ENCODE assay signal across 27 cellular contexts in genomic region chr17:37726891-37727780, GRCh38. TPM values are rescaled to one million over a fixed set of nuclear protein-coding genes. Genes with fewer than 3 reads are reported as not detected.
DNase-seq lines count a peak whose midpoint lies in the region; TF ChIP-seq lines count a peak whose summit lies in the region.
"Had no signal": no experiment of that assay in that cellular context is flagged by ENCODE, and none has a peak within 500 bp of the region (broad histone marks: within the 10 kb centered on the region; RNA-seq: fewer than 3 reads in every experiment).

No MANE protein-coding gene starts in this region.

- no peak overlapping the region for H3K18ac ChIP-seq in mesenchymal stem cell (ENCODE audit: low read depth in 1 of 2, low read length in 2 of 2)

- no peak overlapping the region for H4K8ac ChIP-seq in mesenchymal stem cell (ENCODE audit: low read length)

- H3K9me3 ChIP-seq in colonic mucosa = no peaks in the 10 kb centered on the region
- no peaks in the 10 kb centered on the region for H3K9me3 ChIP-seq in mesenchymal stem cell (ENCODE audit: control insufficient read depth, low read length)
- H3K9me3 ChIP-seq: lower lobe of right lung, upper lobe of left lung had no signal

- peaks cover 2% of the 10 kb centered on the region; the same call in 1 of the 2 replicates for H3K27me3 ChIP-seq in H7 (ENCODE audit: control insufficient read depth, insufficient read depth, low read length)
- H3K27me3 ChIP-seq in colonic mucosa = no peaks in the 10 kb centered on the region
- peaks cover 0 to 72% of the 10 kb centered on the region in 2 experiments for H3K27me3 ChIP-seq in mesenchymal stem cell (ENCODE audit: control insufficient read depth in 1 of 2, insufficient read depth in 1 of 2, low read length in 2 of 2)
- H3K27me3 ChIP-seq: upper lobe of left lung had no signal

- H2BK5ac ChIP-seq in mesenchymal stem cell (ENCODE audit: low read depth, low read length, poor library complexity, severe bottlenecking) = no peak overlapping the region

- no peak overlapping the region for H2BK12ac ChIP-seq in mesenchymal stem cell (ENCODE audit: low read length in 2 of 2)

- POLR2A ChIA-PET in GM10248 (lab: Yijun Ruan, JAX) = no interaction called here

- peaks cover 10% of the 10 kb centered on the region for H3K4me1 ChIP-seq in colonic mucosa
- peaks cover 42% of the 10 kb centered on the region for H3K4me1 ChIP-seq in mesenchymal stem cell (ENCODE audit: control insufficient read depth, insufficient read depth, low read depth, low read length)

- no peak overlapping the region for H3K14ac ChIP-seq in mesenchymal stem cell (ENCODE audit: low read length in 2 of 2)

- peak; percentile 50 for DNase-seq in H7
- peak; percentile 78 for DNase-seq in colonic mucosa
- no peak for DNase-seq in mesenchymal stem cell
- peak; percentile 74 for DNase-seq in retina
- DNase-seq in midbrain (lab: John Stamatoyannopoulos, UW) = no peak
- DNase-seq in 8988T = no peak
- DNase-seq in D341Med (ENCODE audit: low spot score) = no peak
- DNase-seq in GM10248 (ENCODE audit: extremely low spot score) = no peak
- DNase-seq: activated CD4-positive, alpha-beta memory T cell treated with anti-CD3 and anti-CD28 coated beads for 36 hours; activated CD4-positive, CD25-positive, alpha-beta regulatory T cell treated with anti-CD3 and anti-CD28 coated beads, Interleukin-2, amount 50 U/mL, for 72 hours; DMS53; dorsolateral prefrontal cortex; GDM1; islet precursor cell; lower lobe of right lung; NCI-H1417 treated with DMSO at 0.1 percent for 48 hours; NCI-H2081; NCI-H2227 treated with DMSO at 0.1 percent for 48 hours; NCI-H69; nucleus accumbens; stimulated activated CD4-positive, alpha-beta T cell treated with anti-CD3 and anti-CD28 coated beads, Interleukin-1b, Interleukin-23, amount 100 ng/mL, for 48 hours; SW 1271; upper lobe of left lung had no signal

- H3K36me3 ChIP-seq in H7 (replicated peaks; ENCODE audit: control insufficient read depth, insufficient read depth, low read length) (no peaks in the 10 kb centered on the region), colonic mucosa (no peaks in the 10 kb centered on the region), mesenchymal stem cell (ENCODE audit: control insufficient read depth in 1 of 2, insufficient read depth in 2 of 2, low read depth in 1 of 2, low read length in 2 of 2) (peaks cover 0 to 83% of the 10 kb centered on the region in 2 experiments)
- H3K36me3 ChIP-seq: upper lobe of left lung had no signal

- H3K9ac ChIP-seq in colonic mucosa (ENCODE audit: low read depth in 2 of 2, low read length in 2 of 2) = peak overlapping the region; percentile 31 to 76
- H3K9ac ChIP-seq in mesenchymal stem cell (ENCODE audit: low read length) = no peak overlapping the region

- no peak overlapping the region for H3K23ac ChIP-seq in mesenchymal stem cell (ENCODE audit: low read length in 2 of 2)

- CTCF ChIA-PET in GM10248 (lab: Yijun Ruan, JAX) = interaction anchor here (1.6 kb wide), 1 partner anchor 65 kb away, joined by 4 read pairs; no protein-coding TSS in a partner anchor

- no peak overlapping the region for H4K91ac ChIP-seq in mesenchymal stem cell (ENCODE audit: low read length)

- H3K79me1 ChIP-seq in mesenchymal stem cell (replicated peaks; ENCODE audit: low read length, poor library complexity, severe bottlenecking) = no peaks in the 10 kb centered on the region

- peak overlapping the region; percentile 72 for H3K27ac ChIP-seq in colonic mucosa
- H3K27ac ChIP-seq in mesenchymal stem cell (ENCODE audit: low read length, poor library complexity, severe bottlenecking) = peak overlapping the region; percentile 6
- H3K27ac ChIP-seq: dorsolateral prefrontal cortex, lower lobe of right lung, upper lobe of left lung had no signal

- H2AK5ac ChIP-seq in mesenchymal stem cell (ENCODE audit: low read length, severe bottlenecking) = no peak overlapping the region

- intact Hi-C loops in colonic mucosa (cut with DNase I) = no loop called here

- H3K4me3 ChIP-seq in H7 (ENCODE audit: insufficient read depth, low read depth, low read length) (no peak overlapping the region), colonic mucosa (no peak overlapping the region), mesenchymal stem cell (ENCODE audit: insufficient read depth in 1 of 2, low read depth in 1 of 2, low read length in 2 of 2) (no peak overlapping the region)
- H3K4me3 ChIP-seq: dorsolateral prefrontal cortex, lower lobe of right lung, smooth muscle cell, upper lobe of left lung had no signal

- no peak overlapping the region for H3K4ac ChIP-seq in mesenchymal stem cell (ENCODE audit: low read depth in 1 of 2, low read length in 2 of 2)

- no peak overlapping the region for H2BK15ac ChIP-seq in mesenchymal stem cell (ENCODE audit: low read depth, poor library complexity, severe bottlenecking)

- H3K4me2 ChIP-seq in mesenchymal stem cell (ENCODE audit: low read length, poor library complexity, severe bottlenecking) = no peak overlapping the region
- H3K4me2 ChIP-seq: smooth muscle cell had no signal

- WGBS in mesenchymal stem cell = 89% methylated on average over 15 of the region's 15 CpGs

- H2AFZ ChIP-seq in mesenchymal stem cell (ENCODE audit: low read depth, low read length) = no peak overlapping the region

- no peak overlapping the region for H2BK120ac ChIP-seq in mesenchymal stem cell (ENCODE audit: low read depth, low read length)

- TF ChIP-seq CTCF in colonic mucosa (IDR thresholded peaks at IDR 0.05) (no peak), GM10248 (IDR thresholded peaks at IDR 0.05; ENCODE audit: control extremely low read depth, extremely low read depth, low read depth, missing control alignments) (no peak)

RNA-seq across cellular contexts. Expression of gene HNF1B, which starts 17.7 kb away (rescaled TPM):
- 0.30 and 1.1 TPM in 2 replicates for total RNA-seq in H7 (2014; rRNA removed; shearing (Covaris generic))
- 10 to 100 TPM; 28.0 to 34.8 TPM for total RNA-seq in colonic mucosa
- polyA plus RNA-seq in mesenchymal stem cell (2013, experiment 1 of 2) = 0.03 TPM
- polyA plus RNA-seq in mesenchymal stem cell (2013, experiment 2 of 2) = 0.03 TPM
- total RNA-seq: activated CD4-positive, alpha-beta memory T cell treated with anti-CD3 and anti-CD28 coated beads for 36 hours; M059J; myocyte; smooth muscle cell had no signal
- polyA plus RNA-seq: BJ, smooth muscle cell had no signal

Comparison
In these comparisons a context has a peak if more than half of its experiments do, and no peak if none do; other contexts are left out.
1. DNase-seq: peak in H7 (single experiment), colonic mucosa (single experiment) and retina (single experiment); none in mesenchymal stem cell (single experiment), midbrain (single experiment), 8988T (single experiment), D341Med (single experiment) and GM10248 (single experiment).
2. RNA of gene HNF1B, which starts 17.7 kb away (total RNA-seq): 28.0 to 34.8 TPM in colonic mucosa; 0.30 to 1.1 TPM in H7; every median in the first group is over 10 times any median in the second.